ENCODE assay signal across 15 cellular contexts in the genomic region with DNA sequence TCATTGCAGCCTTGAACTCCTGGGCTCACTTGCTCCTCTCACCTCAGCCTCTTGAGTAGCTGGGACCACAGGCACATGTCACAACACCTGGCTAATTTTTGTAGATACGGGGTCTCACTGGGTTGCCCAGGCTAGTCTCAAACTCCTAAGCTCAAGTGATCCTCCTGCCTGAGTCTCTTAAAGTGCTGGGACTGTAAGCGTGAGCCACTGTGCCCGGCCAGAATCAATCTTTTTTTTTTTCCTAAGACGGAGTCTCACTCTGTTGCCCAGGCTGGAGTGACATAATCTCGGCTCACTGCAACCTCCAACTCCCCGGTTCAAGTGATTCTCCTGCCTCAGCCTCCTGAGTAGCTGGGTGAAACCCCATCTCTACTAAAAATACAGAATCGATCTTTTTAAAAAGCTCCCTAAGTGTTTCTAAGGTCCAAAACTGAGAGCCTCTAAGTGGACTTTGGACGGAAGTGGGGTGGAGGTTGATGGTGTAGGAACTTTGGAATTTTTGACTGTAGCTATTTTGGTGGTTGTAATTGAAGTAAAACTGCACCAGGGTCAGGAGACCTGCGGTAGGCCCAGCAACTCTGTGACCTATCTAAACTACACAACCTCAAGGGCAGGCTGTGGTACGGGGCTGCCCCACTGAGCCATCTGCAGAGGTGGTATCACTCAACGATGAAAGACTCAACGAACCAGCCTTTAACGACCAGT.
A peak's percentile ranks its signal among the peaks of the same experiment; 100 is the strongest.
DNase-seq lines count a peak whose midpoint lies in the region; ATAC-seq and TF ChIP-seq lines count a peak whose summit lies in the region.
"Had no signal": no experiment of that assay in that cellular context is flagged by ENCODE, and none has a peak within 500 bp of the region (broad histone marks: within the 10 kb centered on the region; RNA-seq: fewer than 3 reads in every experiment).

No MANE protein-coding gene starts in this region.

- H3K9me3 ChIP-seq in SU-DHL-6 (ENCODE audit: insufficient read depth, low read length), result no peaks in the 10 kb centered on the region
- H3K9me3 ChIP-seq in psoas muscle, result no peaks in the 10 kb centered on the region
- H3K9me3 ChIP-seq: BLaER1 treated with 17β-estradiol and CSF1 and Interleukin-3, amounts not matched to agents 10 nM and 100 nM had no signal

- H3K27ac ChIP-seq in SU-DHL-6 (ENCODE audit: low read depth, low read length), result peak overlapping the region; percentile 32
- H3K27ac ChIP-seq in psoas muscle, result peak overlapping the region; percentile 9
- H3K27ac ChIP-seq: BLaER1 treated with 17β-estradiol and CSF1 and Interleukin-3, amounts not matched to agents 10 nM and 100 nM had no signal

- DNase-seq in psoas muscle (peak in 1 of 2 donors; percentile 14), NCI-H1930 (lab: John Stamatoyannopoulos, UW) (no peak), cerebellum (ENCODE audit: low spot score) (no peak)
- DNase-seq: activated CD4-positive, alpha-beta T cell treated with anti-CD3 and anti-CD28 coated beads, Interleukin-2, amount 50 U/mL, for 1 hour; cerebellar nuclear complex; MV-4-11; natural killer cell; NCI-H2227 treated with DMSO at 0.1 percent for 48 hours; PC-3 had no signal

- peaks cover 27% of the 10 kb centered on the region for H3K4me1 ChIP-seq in psoas muscle

- 90 to 93% (median 91%) methylated on average over 13 of the region's 13 CpGs for WGBS in psoas muscle, 3 donors

- H3K4me2 ChIP-seq in SU-DHL-6 (ENCODE audit: low read depth, low read length, poor library complexity, severe bottlenecking), result no peak overlapping the region
- H3K4me2 ChIP-seq: BLaER1 treated with 17β-estradiol and CSF1 and Interleukin-3, amounts not matched to agents 10 nM and 100 nM had no signal

- H3K9ac ChIP-seq in SU-DHL-6 (ENCODE audit: low read length), result no peak overlapping the region
- H3K9ac ChIP-seq: BLaER1 treated with 17β-estradiol and CSF1 and Interleukin-3, amounts not matched to agents 10 nM and 100 nM had no signal

- no peaks in the 10 kb centered on the region for H3K79me2 ChIP-seq in SU-DHL-6 (ENCODE audit: insufficient read depth, low read length)

- H3K36me3 ChIP-seq in SU-DHL-6 (ENCODE audit: low read length), result no peaks in the 10 kb centered on the region
- H3K36me3 ChIP-seq in psoas muscle (ENCODE audit: insufficient read depth in 1 of 2, low read depth in 1 of 2), result peaks cover 4 to 37% of the 10 kb centered on the region in 2 donors

- H2AFZ ChIP-seq in SU-DHL-6 (ENCODE audit: low read depth, low read length, severe bottlenecking), result no peak overlapping the region

- H3K27me3 ChIP-seq in SU-DHL-6 (ENCODE audit: low read length), result no peaks in the 10 kb centered on the region
- no peaks in the 10 kb centered on the region for H3K27me3 ChIP-seq in psoas muscle (ENCODE audit: insufficient read depth in 3 of 3, low read length in 2 of 3)
- H3K27me3 ChIP-seq: BLaER1 treated with 17β-estradiol and CSF1 and Interleukin-3, amounts not matched to agents 10 nM and 100 nM had no signal

- H4K20me1 ChIP-seq in SU-DHL-6 (ENCODE audit: low read depth, low read length), result no peaks in the 10 kb centered on the region

- intact Hi-C loops in psoas muscle (cut with DNase I), result no loop called here

- H3K4me3 ChIP-seq in SU-DHL-6 (ENCODE audit: insufficient read depth, low read length, poor library complexity, severe bottlenecking) (no peak overlapping the region), psoas muscle (no peak overlapping the region)
- H3K4me3 ChIP-seq: BLaER1 treated with 17β-estradiol and CSF1 and Interleukin-3, amounts not matched to agents 10 nM and 100 nM had no signal

- TF ChIP-seq CTCF in SU-DHL-6 (IDR thresholded peaks at IDR 0.05; ENCODE audit: insufficient read depth, low read length, poor library complexity, severe bottlenecking) (no peak), psoas muscle (IDR thresholded peaks at IDR 0.05) (no peak)

- no peaks in the 10 kb centered on the region for H3F3A ChIP-seq in SU-DHL-6 (ENCODE audit: insufficient read depth)

- H3K9me2 ChIP-seq in SU-DHL-6 (replicated peaks; ENCODE audit: insufficient read depth, low read length), result no peaks in the 10 kb centered on the region

- ATAC-seq in GM18517 (IDR thresholded peaks at IDR 0.05; ENCODE audit: unreplicated experiment), result peak; percentile 46
- peak; percentile 63 for ATAC-seq in GM21619 (IDR thresholded peaks at IDR 0.05; ENCODE audit: unreplicated experiment)
- ATAC-seq in psoas muscle, result no peak
- no peak for ATAC-seq in GM18519 (IDR thresholded peaks at IDR 0.05; ENCODE audit: low FRiP score, unreplicated experiment)
- no peak for ATAC-seq in GM18858 (IDR thresholded peaks at IDR 0.05; ENCODE audit: unreplicated experiment)
- ATAC-seq: natural killer cell, PC-3 had no signal

Comparison
In these comparisons a context has a peak if more than half of its experiments do, and no peak if none do; other contexts are left out.
1. ATAC-seq: peak in GM18517 (single experiment) and GM21619 (single experiment); none in psoas muscle (0 of 4), GM18519 (single experiment) and GM18858 (single experiment).